In genomic region chr1:111448482-111448917, GRCh38 we compare ENCODE assay signal across 9 cellular contexts. TPM values are rescaled to one million over a fixed set of nuclear protein-coding genes. Genes with fewer than 3 reads are reported as not detected.
DNase-seq lines count a peak whose midpoint lies in the region; ATAC-seq and TF ChIP-seq lines count a peak whose summit lies in the region.
"Had no signal": no experiment of that assay in that cellular context is flagged by ENCODE, and none has a peak within 500 bp of the region (broad histone marks: within the 10 kb centered on the region; RNA-seq: fewer than 3 reads in every experiment).

No MANE protein-coding gene starts in this region.

- no peak for DNase-seq in AG04449 (ENCODE audit: low read depth, low spot score)
- peak; percentile 30 for DNase-seq in HuH-7 (ENCODE audit: low spot score)
- DNase-seq in left ventricle myocardium superior, result no peak
- DNase-seq in gastrocnemius medialis, result peak in 1 of 2 donors; percentile 12
- no peak for DNase-seq in NCI-H446 treated with DMSO at 0.1 percent for 48 hours (lab: John Stamatoyannopoulos, UW)
- DNase-seq in NCI-H82 (lab: John Stamatoyannopoulos, UW), result no peak

- H3K9me3 Mint-ChIP-seq in activated T-helper 17 cell treated with anti-CD3 and anti-CD28 coated beads, Interleukin-2, amount 50 U/mL, for 72 hours, result no peaks in the 10 kb centered on the region

- TF ChIP-seq POLR2A in gastrocnemius medialis (IDR thresholded peaks at IDR 0.05), result no peak

- CTCF ChIA-PET in AG04449 (lab: Yijun Ruan, JAX), result interaction anchor here (0.9 to 1.4 kb wide), 4 partner anchors 8 to 225 kb away, joined by 3 to 4 read pairs (median 3); no protein-coding TSS in a partner anchor

- POLR2A ChIA-PET in AG04449 (lab: Yijun Ruan, JAX), result interaction anchor here (0.7 to 1.3 kb wide), 2 partner anchors 11 to 59 kb away, joined by 3 to 4 read pairs; no protein-coding TSS in a partner anchor

- H3K27me3 ChIP-seq in gastrocnemius medialis, result no peaks in the 10 kb centered on the region

- H3K36me3 ChIP-seq in gastrocnemius medialis, result peaks cover 0 to 39% of the 10 kb centered on the region in 2 donors

- H3K36me3 Mint-ChIP-seq in activated T-helper 17 cell treated with anti-CD3 and anti-CD28 coated beads, Interleukin-2, amount 50 U/mL, for 72 hours (ENCODE audit: low read depth), result peaks cover 95% of the 10 kb centered on the region

- peaks cover 39% of the 10 kb centered on the region for H3K4me1 Mint-ChIP-seq in activated T-helper 17 cell treated with anti-CD3 and anti-CD28 coated beads, Interleukin-2, amount 50 U/mL, for 72 hours

- no peaks in the 10 kb centered on the region for H3K9me3 ChIP-seq in gastrocnemius medialis

- in situ Hi-C loops in gastrocnemius medialis (cut with MboI; ENCODE audit: low sequenced_read_pairs in 4 of 4), result no loop called here

- ATAC-seq in GM19324 (IDR thresholded peaks at IDR 0.05; ENCODE audit: low FRiP score, unreplicated experiment) (peak; percentile 1), left ventricle myocardium superior (peak; percentile 2), gastrocnemius medialis (peak in 1 of 2 donors; percentile 33)
- ATAC-seq in activated T-helper 17 cell treated with anti-CD3 and anti-CD28 coated beads, Interleukin-2, amount 50 U/mL, for 72 hours (replicated peaks), result peak; percentile 20

- H3K27ac ChIP-seq in gastrocnemius medialis, result peak overlapping the region; percentile 83 to 96 (median 92)

- TF ChIP-seq CTCF in AG04449 (IDR thresholded peaks at IDR 0.05; ENCODE audit: insufficient read depth, low read length, missing control alignments) (no peak), gastrocnemius medialis (IDR thresholded peaks at IDR 0.05 in 4 of 5, conservative IDR thresholded peaks at IDR 0.05 in 1 of 5) (no peak)

- peak overlapping the region; percentile 99 for H3K4me3 Mint-ChIP-seq in activated T-helper 17 cell treated with anti-CD3 and anti-CD28 coated beads, Interleukin-2, amount 50 U/mL, for 72 hours

- intact Hi-C loops in left ventricle myocardium superior (cut with micrococcal nuclease) (no loop called here), gastrocnemius medialis (cut with DNase I; ENCODE audit: low total_unique reads) (loop anchor here (5.0 to 10.0 kb wide), 3 partner anchors 306 to 1626 kb away; partner anchors contain the start of genes CEPT1, DRAM2, LRIF1 and LRIG2)

- peak overlapping the region; percentile 99 for H3K27ac Mint-ChIP-seq in activated T-helper 17 cell treated with anti-CD3 and anti-CD28 coated beads, Interleukin-2, amount 50 U/mL, for 72 hours

- H3K4me3 ChIP-seq in AG04449 (ENCODE audit: low read depth, low read length) (peak overlapping the region; percentile 86), gastrocnemius medialis (peak overlapping the region; percentile 71 to 97 (median 88))

- H3K27me3 Mint-ChIP-seq in activated T-helper 17 cell treated with anti-CD3 and anti-CD28 coated beads, Interleukin-2, amount 50 U/mL, for 72 hours, result no peaks in the 10 kb centered on the region

- peaks cover 36 to 40% of the 10 kb centered on the region in 2 donors for H3K4me1 ChIP-seq in gastrocnemius medialis

RNA-seq across cellular contexts. Expression of gene WDR77, which starts 0.6 kb away (rescaled TPM):
- total RNA-seq in activated T-helper 17 cell treated with anti-CD3 and anti-CD28 coated beads, Interleukin-2, amount 50 U/mL, for 72 hours, result 10 to 100 TPM; 27.5 to 65.2 TPM
- total RNA-seq in left ventricle myocardium superior (27.3 TPM), gastrocnemius medialis (10 to 100 TPM; 53.3 to 59.2 (median 56.7) TPM)

RNA-seq across cellular contexts. Expression of gene ATP5PB, which starts 0.8 kb away (rescaled TPM):
- total RNA-seq in activated T-helper 17 cell treated with anti-CD3 and anti-CD28 coated beads, Interleukin-2, amount 50 U/mL, for 72 hours, result 100 to 1,000 TPM; 235 to 383 TPM
- 714 TPM for total RNA-seq in left ventricle myocardium superior
- 100 to 1,000 TPM; 232 to 350 (median 266) TPM for total RNA-seq in gastrocnemius medialis

RNA-seq across cellular contexts. Expression of gene OVGP1, which starts 21.0 kb away (rescaled TPM):
- 1 to 10 TPM; 1.9 to 2.1 TPM for total RNA-seq in activated T-helper 17 cell treated with anti-CD3 and anti-CD28 coated beads, Interleukin-2, amount 50 U/mL, for 72 hours
- total RNA-seq in left ventricle myocardium superior, result 0.17 TPM
- total RNA-seq in gastrocnemius medialis, result under 1 TPM in 3 of 4 donors, not detected in 1; 0.12 to 0.66 (median 0.38) TPM

RNA-seq across cellular contexts. Expression of gene C1orf162, which starts 25.3 kb away (rescaled TPM):
- total RNA-seq in activated T-helper 17 cell treated with anti-CD3 and anti-CD28 coated beads, Interleukin-2, amount 50 U/mL, for 72 hours, result 1 to 10 TPM; 4.4 to 4.9 TPM
- total RNA-seq in left ventricle myocardium superior, result 8.0 TPM
- 1 to 10 TPM; 1.9 to 7.8 (median 6.9) TPM for total RNA-seq in gastrocnemius medialis

RNA-seq across cellular contexts. Expression of gene ADORA3, which starts 54.9 kb away (rescaled TPM):
- not detected for total RNA-seq in activated T-helper 17 cell treated with anti-CD3 and anti-CD28 coated beads, Interleukin-2, amount 50 U/mL, for 72 hours
- total RNA-seq in left ventricle myocardium superior (4.1 TPM), gastrocnemius medialis (1 to 10 TPM; 1.0 to 4.1 (median 2.1) TPM)
- total RNA-seq: renal cortical epithelial cell had no signal
